ENCODE assay signal across 11 cellular contexts in the genomic region with DNA sequence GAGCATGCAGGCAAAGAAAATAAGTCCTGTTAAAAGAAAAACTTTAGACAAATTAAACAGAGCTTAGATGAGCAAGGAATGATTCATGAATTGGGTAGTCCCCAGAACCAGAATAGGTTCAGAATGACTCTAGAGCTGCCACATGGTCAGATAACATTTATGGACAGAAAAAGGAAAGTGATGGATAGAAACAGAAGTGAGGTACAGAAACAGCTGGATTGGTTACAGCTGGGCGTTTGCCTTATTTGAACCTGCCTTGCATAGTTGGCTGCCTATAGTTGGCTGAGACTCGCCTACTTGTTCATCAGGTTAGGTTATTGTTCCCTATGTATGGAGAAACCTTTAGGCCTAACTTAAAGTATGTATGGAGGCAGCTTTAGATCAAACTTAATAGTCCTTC. TPM values are rescaled to one million over a fixed set of nuclear protein-coding genes. Genes with fewer than 3 reads are reported as not detected.
DNase-seq lines count a peak whose midpoint lies in the region; ATAC-seq and TF ChIP-seq lines count a peak whose summit lies in the region.
"Had no signal": no experiment of that assay in that cellular context is flagged by ENCODE, and none has a peak within 500 bp of the region (broad histone marks: within the 10 kb centered on the region; RNA-seq: fewer than 3 reads in every experiment).

No MANE protein-coding gene starts in this region.

- H3K27ac ChIP-seq in coronary artery, result peak overlapping the region; percentile 40 to 73
- H3K27ac ChIP-seq in gastroesophageal sphincter, result no peak overlapping the region
- H3K27ac ChIP-seq in endodermal cell (ENCODE audit: low read depth, low read length), result no peak overlapping the region
- no peak overlapping the region for H3K27ac ChIP-seq in sigmoid colon
- H3K27ac ChIP-seq: colonic mucosa had no signal

- H3K4me3 Mint-ChIP-seq in T-helper 17 cell, result no peak overlapping the region
- H3K4me3 Mint-ChIP-seq in endodermal cell, result no peak overlapping the region

- H3K4me1 Mint-ChIP-seq in T-helper 17 cell (peaks cover 47% of the 10 kb centered on the region), endodermal cell (peaks cover 9% of the 10 kb centered on the region)

- no peak overlapping the region for H3K9ac ChIP-seq in endodermal cell (ENCODE audit: extremely low read depth, low read length, poor library complexity, severe bottlenecking)

- H3K27ac Mint-ChIP-seq in T-helper 17 cell (no peak overlapping the region), endodermal cell (no peak overlapping the region)

- intact Hi-C loops in sciatic nerve (cut with DNase I), result loop anchor here (5.0 kb wide), 1 partner anchor 1317 kb away; no protein-coding TSS in a partner anchor
- intact Hi-C loops in sigmoid colon (cut with DNase I), result no loop called here

- H3K36me3 ChIP-seq in gastroesophageal sphincter (no peaks in the 10 kb centered on the region), endodermal cell (ENCODE audit: control insufficient read depth, insufficient read depth, low read length) (no peaks in the 10 kb centered on the region), sigmoid colon (no peaks in the 10 kb centered on the region)
- H3K36me3 ChIP-seq: colonic mucosa had no signal

- H3K9me3 ChIP-seq in T-helper 17 cell (ENCODE audit: control insufficient read depth, low read length, poor library complexity, severe bottlenecking), result no peaks in the 10 kb centered on the region
- H3K9me3 ChIP-seq in gastroesophageal sphincter, result no peaks in the 10 kb centered on the region
- no peaks in the 10 kb centered on the region for H3K9me3 ChIP-seq in endodermal cell (ENCODE audit: control insufficient read depth, low read length)
- no peaks in the 10 kb centered on the region for H3K9me3 ChIP-seq in sigmoid colon
- H3K9me3 ChIP-seq: colonic mucosa had no signal

- H3K4me1 ChIP-seq in gastroesophageal sphincter, result peaks cover 0 to 24% (median 0%) of the 10 kb centered on the region in 3 donors
- no peaks in the 10 kb centered on the region for H3K4me1 ChIP-seq in endodermal cell (ENCODE audit: control insufficient read depth, insufficient read depth, low read length)
- H3K4me1 ChIP-seq in sigmoid colon, result peaks cover 0 to 20% (median 12%) of the 10 kb centered on the region in 4 donors
- H3K4me1 ChIP-seq: colonic mucosa had no signal

- TF ChIP-seq CTCF in coronary artery (IDR thresholded peaks at IDR 0.05), result no peak
- TF ChIP-seq CTCF in gastroesophageal sphincter (IDR thresholded peaks at IDR 0.05), result no peak
- TF ChIP-seq CTCF in endodermal cell (conservative IDR thresholded peaks at IDR 0.05), result no peak
- no peak for TF ChIP-seq CTCF in sigmoid colon (IDR thresholded peaks at IDR 0.05)

- no peaks in the 10 kb centered on the region for H3K27me3 ChIP-seq in gastroesophageal sphincter
- H3K27me3 ChIP-seq in endodermal cell (ENCODE audit: control insufficient read depth, insufficient read depth, low read length, poor library complexity, severe bottlenecking), result no peaks in the 10 kb centered on the region
- no peaks in the 10 kb centered on the region for H3K27me3 ChIP-seq in sigmoid colon
- H3K27me3 ChIP-seq: colonic mucosa had no signal

- TF ChIP-seq POLR2A in gastroesophageal sphincter (IDR thresholded peaks at IDR 0.05) (no peak), sigmoid colon (IDR thresholded peaks at IDR 0.05) (no peak)

- H3K27me3 Mint-ChIP-seq in T-helper 17 cell (no peaks in the 10 kb centered on the region), endodermal cell (ENCODE audit: insufficient read depth) (no peaks in the 10 kb centered on the region)

- DNase-seq in coronary artery (ENCODE audit: low spot score) (no peak), sciatic nerve (ENCODE audit: low spot score) (no peak), T-helper 17 cell (no peak), endodermal cell (no peak), sigmoid colon (no peak)
- DNase-seq: colonic mucosa, NCI-H2081 had no signal

- H3K4me3 ChIP-seq in coronary artery (no peak overlapping the region), gastroesophageal sphincter (no peak overlapping the region), endodermal cell (ENCODE audit: low read length) (no peak overlapping the region), sigmoid colon (no peak overlapping the region)
- H3K4me3 ChIP-seq: colonic mucosa, lung had no signal

- 17 to 60% methylated on average over 1 to 2 of the region's 2 CpGs for WGBS in gastroesophageal sphincter (ENCODE audit: low coverage in 1 of 2), 2 donors
- 79 to 89% methylated on average over 2 of the region's 2 CpGs for WGBS in endodermal cell (ENCODE audit: insufficient coverage in 1 of 2, insufficient read length in 1 of 2), 2 experiments
- 83 to 84% methylated on average over 2 of the region's 2 CpGs for WGBS in sigmoid colon, 2 donors

- ATAC-seq in GM18502 (IDR thresholded peaks at IDR 0.05; ENCODE audit: poor library complexity, unreplicated experiment) (peak; percentile 50), HG03196 (IDR thresholded peaks at IDR 0.05; ENCODE audit: unreplicated experiment) (peak; percentile 44), sciatic nerve (peak; percentile 39), T-helper 17 cell (no peak), gastroesophageal sphincter (no peak)

- no peaks in the 10 kb centered on the region for H3K9me3 Mint-ChIP-seq in endodermal cell

- peaks cover 4% of the 10 kb centered on the region for H3K36me3 Mint-ChIP-seq in T-helper 17 cell (ENCODE audit: low read depth)
- no peaks in the 10 kb centered on the region for H3K36me3 Mint-ChIP-seq in endodermal cell (ENCODE audit: low read depth)

- no peak for TF ChIP-seq EP300 in gastroesophageal sphincter (IDR thresholded peaks at IDR 0.05)
- no peak for TF ChIP-seq EP300 in sigmoid colon (IDR thresholded peaks at IDR 0.05)

RNA-seq across cellular contexts. Expression of a gene that starts 35.4 kb away (rescaled TPM):
- total RNA-seq in sciatic nerve (22.1 TPM), T-helper 17 cell (10 to 100 TPM; 41.5 to 52.2 TPM), gastroesophageal sphincter (10 to 100 TPM in 2 of 4 donors, 1 to 10 TPM in 2; 5.2 to 11.5 (median 8.5) TPM), endodermal cell (10 to 100 TPM; 20.6 to 28.0 TPM), sigmoid colon (10 to 100 TPM in 2 of 4 donors, 1 to 10 TPM in 2; 7.3 to 18.3 (median 9.9) TPM)
- 20.6 TPM for polyA plus RNA-seq in endodermal cell (2013, experiment 1 of 2)
- polyA plus RNA-seq in endodermal cell (2013, experiment 2 of 2), result 15.5 TPM
- polyA plus RNA-seq in sigmoid colon, result 1 to 10 TPM in 1 of 3 donors, under 1 TPM in 2; 0.60 to 2.7 (median 0.92) TPM

Comparison
In these comparisons a context has a peak if more than half of its experiments do, and no peak if none do; other contexts are left out.
1. ATAC-seq: peak in GM18502 (single experiment), HG03196 (single experiment) and sciatic nerve (single experiment); none in T-helper 17 cell (single experiment) and gastroesophageal sphincter (single experiment).
2. H3K27ac ChIP-seq: peak in coronary artery (2 of 2); none in gastroesophageal sphincter (0 of 4), endodermal cell (single experiment) and sigmoid colon (0 of 4).